ENCODE assay signal across 9 cellular contexts in genomic region chr5:149724130-149724850, GRCh38. TPM values are rescaled to one million over a fixed set of nuclear protein-coding genes. Genes with fewer than 3 reads are reported as not detected.
A peak's percentile ranks its signal among the peaks of the same experiment; 100 is the strongest.
DNase-seq lines count a peak whose midpoint lies in the region; ATAC-seq and TF ChIP-seq lines count a peak whose summit lies in the region.
"Had no signal": no experiment of that assay in that cellular context is flagged by ENCODE, and none has a peak within 500 bp of the region (broad histone marks: within the 10 kb centered on the region; RNA-seq: fewer than 3 reads in every experiment).

No MANE protein-coding gene starts in this region.

- intact Hi-C loops in Right ventricle myocardium inferior (cut with DNase I) = no loop called here

- no peaks in the 10 kb centered on the region for H3K36me3 Mint-ChIP-seq in effector memory CD8-positive, alpha-beta T cell (ENCODE audit: insufficient read depth)

- H3K4me3 Mint-ChIP-seq in effector memory CD8-positive, alpha-beta T cell = no peak overlapping the region
- H3K4me3 Mint-ChIP-seq: nephron had no signal

- ATAC-seq in GM18520 (IDR thresholded peaks at IDR 0.05; ENCODE audit: unreplicated experiment) (peak; percentile 92), GM21529 (IDR thresholded peaks at IDR 0.05; ENCODE audit: unreplicated experiment) (peak; percentile 92), HG03469 (IDR thresholded peaks at IDR 0.05; ENCODE audit: unreplicated experiment) (peak; percentile 76), Right ventricle myocardium inferior (no peak)
- ATAC-seq in effector memory CD8-positive, alpha-beta T cell (replicated peaks) = peak; percentile 37

- no peaks in the 10 kb centered on the region for H3K27me3 ChIP-seq in right atrium auricular region

- H3K4me3 ChIP-seq in right atrium auricular region = no peak overlapping the region

- H3K27ac Mint-ChIP-seq in effector memory CD8-positive, alpha-beta T cell = no peak overlapping the region
- H3K27ac Mint-ChIP-seq: nephron had no signal

- TF ChIP-seq CTCF in right atrium auricular region (IDR thresholded peaks at IDR 0.05) = no peak

- H3K27ac ChIP-seq in right atrium auricular region = no peak overlapping the region

- no peaks in the 10 kb centered on the region for H3K36me3 ChIP-seq in right atrium auricular region

- no peak for DNase-seq in effector memory CD8-positive, alpha-beta T cell
- DNase-seq in NCI-H2029 (lab: John Stamatoyannopoulos, UW) (no peak), NCI-H510A treated with DMSO at 0.1 percent for 48 hours (lab: John Stamatoyannopoulos, UW) (no peak), right atrium auricular region (ENCODE audit: low spot score) (no peak), Right ventricle myocardium inferior (ENCODE audit: missing footprints) (no peak)

- peaks cover 4 to 7% of the 10 kb centered on the region in 2 donors for H3K4me1 Mint-ChIP-seq in effector memory CD8-positive, alpha-beta T cell (ENCODE audit: low read depth in 2 of 2)
- H3K4me1 Mint-ChIP-seq: nephron had no signal

- H3K27me3 Mint-ChIP-seq in effector memory CD8-positive, alpha-beta T cell = peaks cover 9 to 32% of the 10 kb centered on the region in 2 donors

- H3K9me3 Mint-ChIP-seq in effector memory CD8-positive, alpha-beta T cell = no peaks in the 10 kb centered on the region
- H3K9me3 Mint-ChIP-seq: nephron had no signal

- H3K4me1 ChIP-seq in right atrium auricular region = peaks cover 0 to 4% of the 10 kb centered on the region in 2 donors

- H3K9me3 ChIP-seq in right atrium auricular region = no peaks in the 10 kb centered on the region

RNA-seq across cellular contexts. Expression of gene PPARGC1B, which starts 5.8 kb away (rescaled TPM):
- total RNA-seq in right atrium auricular region (10 to 100 TPM; 10.1 to 11.4 TPM), Right ventricle myocardium inferior (30.1 TPM)
